3 cellular contexts compared by ENCODE assay signal in genomic region chr12:82694276-82694675, GRCh38.
"Had no signal": no experiment of that assay in that cellular context is flagged by ENCODE, and none has a peak within 500 bp of the region (broad histone marks: within the 10 kb centered on the region; RNA-seq: fewer than 3 reads in every experiment).

No MANE protein-coding gene starts in this region.

- H2AFZ ChIP-seq: GM23338 had no signal

- H3K4me2 ChIP-seq: GM23338 had no signal

- DNase-seq: H9 had no signal

- ATAC-seq: GM23338, K562 had no signal

- H3K4me3 ChIP-seq: GM23338, K562 had no signal
